8 cellular contexts compared by ENCODE assay signal in the genomic region with DNA sequence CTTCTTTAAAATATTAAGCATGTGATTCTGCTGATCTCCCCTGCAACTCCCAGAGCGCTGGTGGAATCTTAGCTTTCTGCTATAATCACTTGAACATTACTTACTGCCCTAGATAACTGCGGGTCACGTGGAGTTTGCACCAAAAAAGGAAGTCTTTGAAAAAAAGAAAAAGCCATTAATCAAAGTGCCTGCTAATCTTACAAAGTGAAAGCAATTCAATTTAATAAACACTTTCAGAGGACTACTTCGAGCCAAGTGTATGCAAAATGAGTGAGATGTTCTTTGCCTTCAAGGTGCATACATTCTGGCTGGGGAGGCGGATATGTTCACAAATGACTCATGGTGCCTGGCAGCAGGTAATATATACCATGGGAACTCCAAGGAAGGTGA.
A peak's percentile ranks its signal among the peaks of the same experiment; 100 is the strongest.
DNase-seq lines count a peak whose midpoint lies in the region; ATAC-seq and TF ChIP-seq lines count a peak whose summit lies in the region.

No MANE protein-coding gene starts in this region.

- no peak overlapping the region for H3K9ac ChIP-seq in Loucy (ENCODE audit: low read depth, low read length, poor library complexity, severe bottlenecking)

- H3K4me2 ChIP-seq in Loucy (ENCODE audit: low read depth, low read length, poor library complexity, severe bottlenecking) = peak overlapping the region; percentile 88

- TF ChIP-seq CTCF in Loucy (conservative IDR thresholded peaks at IDR 0.05; ENCODE audit: low read length) = no peak

- H4K20me1 ChIP-seq in Loucy (ENCODE audit: insufficient read depth, low read length, poor library complexity, severe bottlenecking) = no peaks in the 10 kb centered on the region

- intact Hi-C loops in dendritic cell treated with granulocyte-macrophage colony-stimulating factor and Interleukin-4, amounts not matched to agents 40 ng/mL and 50 ng/mL, for 4 days (cut with micrococcal nuclease) = no loop called here

- H3F3A ChIP-seq in Loucy (ENCODE audit: low read depth) = no peaks in the 10 kb centered on the region

- H3K9me2 ChIP-seq in Loucy (replicated peaks; ENCODE audit: low read depth, low read length) = no peaks in the 10 kb centered on the region

- H3K4me3 ChIP-seq in CD4-positive, CD25-positive, alpha-beta regulatory T cell (ENCODE audit: low read depth, low read length) = peak overlapping the region; percentile 87
- peak overlapping the region; percentile 73 for H3K4me3 ChIP-seq in Loucy (ENCODE audit: low read length, poor library complexity, severe bottlenecking)

- peak overlapping the region in 2 of 3 donors; percentile 58 to 92 for H3K27ac Mint-ChIP-seq in CD4-positive, CD25-positive, alpha-beta regulatory T cell
- H3K27ac Mint-ChIP-seq in dendritic cell treated with granulocyte-macrophage colony-stimulating factor and Interleukin-4, amounts not matched to agents 40 ng/mL and 50 ng/mL, for 4 days = no peak overlapping the region
- H3K27ac Mint-ChIP-seq in natural killer cell treated with Interleukin-12 subunit alpha and Interleukin-12 subunit beta and Interleukin-15 and Interleukin-18, amount 100 ng/mL, for 72 hours = peak overlapping the region in 1 of 2 donors; percentile 76

- H3K9me3 Mint-ChIP-seq in CD4-positive, CD25-positive, alpha-beta regulatory T cell = peaks cover 0 to 4% (median 0%) of the 10 kb centered on the region in 7 donors
- H3K9me3 Mint-ChIP-seq in dendritic cell treated with granulocyte-macrophage colony-stimulating factor and Interleukin-4, amounts not matched to agents 40 ng/mL and 50 ng/mL, for 4 days = no peaks in the 10 kb centered on the region
- H3K9me3 Mint-ChIP-seq in natural killer cell treated with Interleukin-12 subunit alpha and Interleukin-12 subunit beta and Interleukin-15 and Interleukin-18, amount 100 ng/mL, for 72 hours = no peaks in the 10 kb centered on the region

- H3K27ac ChIP-seq in CD4-positive, CD25-positive, alpha-beta regulatory T cell (ENCODE audit: insufficient read depth, low read length, poor library complexity, severe bottlenecking) = no peak overlapping the region

- ATAC-seq in CD4-positive, CD25-positive, alpha-beta regulatory T cell (ENCODE audit: low read depth in 2 of 2) = peak; percentile 48 to 52
- ATAC-seq in natural killer cell treated with Interleukin-12 subunit alpha and Interleukin-12 subunit beta and Interleukin-15 and Interleukin-18, amount 100 ng/mL, for 72 hours = no peak
- ATAC-seq in GM18517 (IDR thresholded peaks at IDR 0.05; ENCODE audit: unreplicated experiment) (no peak), GM18909 (IDR thresholded peaks at IDR 0.05; ENCODE audit: poor library complexity, unreplicated experiment) (no peak), GM19397 (IDR thresholded peaks at IDR 0.05; ENCODE audit: unreplicated experiment) (no peak)

- H3K27me3 ChIP-seq in CD4-positive, CD25-positive, alpha-beta regulatory T cell (ENCODE audit: control insufficient read depth, insufficient read depth, low read length) = peaks cover 4% of the 10 kb centered on the region
- H3K27me3 ChIP-seq in Loucy (ENCODE audit: insufficient read depth, low read length, poor library complexity, severe bottlenecking) = no peaks in the 10 kb centered on the region

- H3K27me3 Mint-ChIP-seq in CD4-positive, CD25-positive, alpha-beta regulatory T cell = peaks cover 26% of the 10 kb centered on the region
- peaks cover 15% of the 10 kb centered on the region for H3K27me3 Mint-ChIP-seq in dendritic cell treated with granulocyte-macrophage colony-stimulating factor and Interleukin-4, amounts not matched to agents 40 ng/mL and 50 ng/mL, for 4 days
- peaks cover 36 to 45% of the 10 kb centered on the region in 2 donors for H3K27me3 Mint-ChIP-seq in natural killer cell treated with Interleukin-12 subunit alpha and Interleukin-12 subunit beta and Interleukin-15 and Interleukin-18, amount 100 ng/mL, for 72 hours

- peak in 2 of 3 donors; percentile 50 to 63 for DNase-seq in CD4-positive, CD25-positive, alpha-beta regulatory T cell
- no peak for DNase-seq in natural killer cell treated with Interleukin-12 subunit alpha and Interleukin-12 subunit beta and Interleukin-15 and Interleukin-18, amount 100 ng/mL, for 72 hours (ENCODE audit: low spot score)
- no peak for DNase-seq in iPS-NIHi11 (ENCODE audit: low spot score)

- H3K36me3 ChIP-seq in CD4-positive, CD25-positive, alpha-beta regulatory T cell (ENCODE audit: control insufficient read depth, insufficient read depth, low read length) = no peaks in the 10 kb centered on the region
- no peaks in the 10 kb centered on the region for H3K36me3 ChIP-seq in Loucy (ENCODE audit: insufficient read depth, low read length)

- H3K4me1 ChIP-seq in CD4-positive, CD25-positive, alpha-beta regulatory T cell (ENCODE audit: control insufficient read depth, insufficient read depth, low read length, poor library complexity, severe bottlenecking) = peaks cover 7% of the 10 kb centered on the region
- H3K4me1 ChIP-seq in Loucy (ENCODE audit: insufficient read depth, low read length, poor library complexity, severe bottlenecking) = peaks cover 7% of the 10 kb centered on the region

- no peaks in the 10 kb centered on the region for H3K79me2 ChIP-seq in Loucy (ENCODE audit: insufficient read depth, low read length)

- H3K36me3 Mint-ChIP-seq in CD4-positive, CD25-positive, alpha-beta regulatory T cell = no peaks in the 10 kb centered on the region
- no peaks in the 10 kb centered on the region for H3K36me3 Mint-ChIP-seq in dendritic cell treated with granulocyte-macrophage colony-stimulating factor and Interleukin-4, amounts not matched to agents 40 ng/mL and 50 ng/mL, for 4 days (ENCODE audit: low read depth)
- H3K36me3 Mint-ChIP-seq in natural killer cell treated with Interleukin-12 subunit alpha and Interleukin-12 subunit beta and Interleukin-15 and Interleukin-18, amount 100 ng/mL, for 72 hours = no peaks in the 10 kb centered on the region

- H2AFZ ChIP-seq in Loucy (ENCODE audit: low read length) = peak overlapping the region; percentile 91

- H3K9me3 ChIP-seq in CD4-positive, CD25-positive, alpha-beta regulatory T cell (ENCODE audit: control insufficient read depth in 2 of 2, low read length in 2 of 2) = no peaks in the 10 kb centered on the region
- no peaks in the 10 kb centered on the region for H3K9me3 ChIP-seq in Loucy (ENCODE audit: insufficient read depth, low read depth, low read length)

- H3K4me3 Mint-ChIP-seq in CD4-positive, CD25-positive, alpha-beta regulatory T cell = peak overlapping the region; percentile 82 to 95 (median 91)
- H3K4me3 Mint-ChIP-seq in dendritic cell treated with granulocyte-macrophage colony-stimulating factor and Interleukin-4, amounts not matched to agents 40 ng/mL and 50 ng/mL, for 4 days = peak overlapping the region; percentile 39
- peak overlapping the region; percentile 78 for H3K4me3 Mint-ChIP-seq in natural killer cell treated with Interleukin-12 subunit alpha and Interleukin-12 subunit beta and Interleukin-15 and Interleukin-18, amount 100 ng/mL, for 72 hours

- peaks cover 6 to 17% (median 13%) of the 10 kb centered on the region in 4 donors for H3K4me1 Mint-ChIP-seq in CD4-positive, CD25-positive, alpha-beta regulatory T cell
- H3K4me1 Mint-ChIP-seq in dendritic cell treated with granulocyte-macrophage colony-stimulating factor and Interleukin-4, amounts not matched to agents 40 ng/mL and 50 ng/mL, for 4 days (ENCODE audit: low read depth) = peaks cover 17% of the 10 kb centered on the region
- peaks cover 18 to 21% of the 10 kb centered on the region in 2 donors for H3K4me1 Mint-ChIP-seq in natural killer cell treated with Interleukin-12 subunit alpha and Interleukin-12 subunit beta and Interleukin-15 and Interleukin-18, amount 100 ng/mL, for 72 hours (ENCODE audit: low read depth in 2 of 2)

Comparison
In these comparisons a context has a peak if more than half of its experiments do, and no peak if none do; other contexts are left out.
1. ATAC-seq: peak in CD4-positive, CD25-positive, alpha-beta regulatory T cell (2 of 2); none in natural killer cell treated with Interleukin-12 subunit alpha and Interleukin-12 subunit beta and Interleukin-15 and Interleukin-18, amount 100 ng/mL, for 72 hours (0 of 2), GM18517 (single experiment), GM18909 (single experiment) and GM19397 (single experiment).
2. DNase-seq: peak in CD4-positive, CD25-positive, alpha-beta regulatory T cell (2 of 3); none in natural killer cell treated with Interleukin-12 subunit alpha and Interleukin-12 subunit beta and Interleukin-15 and Interleukin-18, amount 100 ng/mL, for 72 hours (single experiment) and iPS-NIHi11 (single experiment).
3. H3K4me3 Mint-ChIP-seq: peak in every context shown above with its lines; median percentile 91 in CD4-positive, CD25-positive, alpha-beta regulatory T cell; 78 in natural killer cell treated with Interleukin-12 subunit alpha and Interleukin-12 subunit beta and Interleukin-15 and Interleukin-18, amount 100 ng/mL, for 72 hours; 39 in dendritic cell treated with granulocyte-macrophage colony-stimulating factor and Interleukin-4, amounts not matched to agents 40 ng/mL and 50 ng/mL, for 4 days.